In the genomic region with DNA sequence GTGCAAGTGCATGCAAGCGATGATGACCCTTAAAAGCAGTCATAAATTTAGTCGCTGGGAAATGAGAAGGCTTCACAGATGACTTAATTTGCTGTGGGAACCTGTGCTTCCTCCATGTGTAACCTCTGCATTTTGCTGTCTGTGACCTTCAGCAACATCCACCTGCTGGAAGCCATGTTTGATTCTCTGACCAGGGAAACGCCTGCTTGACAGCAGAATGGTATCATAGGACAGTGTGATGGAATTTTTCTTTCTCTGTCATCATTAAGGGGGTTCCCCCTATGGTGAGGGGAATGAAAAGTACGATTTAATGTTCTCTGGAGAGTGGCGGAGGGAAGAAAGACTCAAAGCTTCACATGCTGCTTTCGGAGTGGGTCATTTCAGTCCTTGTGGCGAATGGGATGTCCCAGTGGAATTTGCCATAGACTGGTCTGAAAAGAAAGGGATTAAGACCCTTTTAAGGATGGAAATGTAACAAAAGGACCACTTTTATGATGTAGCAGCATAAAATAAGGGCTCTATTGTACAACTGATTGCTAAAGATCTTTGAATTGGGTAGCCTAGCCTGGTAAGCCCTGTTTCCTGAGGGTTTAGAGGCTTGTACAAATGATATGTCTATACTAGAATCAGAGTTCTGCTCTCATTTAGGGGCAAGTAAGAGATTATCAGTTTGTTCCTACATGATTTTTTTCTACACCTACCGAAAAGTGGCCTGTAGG, we compare ENCODE assay signal across 17 cellular contexts.
DNase-seq lines count a peak whose midpoint lies in the region; ATAC-seq and TF ChIP-seq lines count a peak whose summit lies in the region.
"Had no signal": no experiment of that assay in that cellular context is flagged by ENCODE, and none has a peak within 500 bp of the region (broad histone marks: within the 10 kb centered on the region; RNA-seq: fewer than 3 reads in every experiment).

No MANE protein-coding gene starts in this region.

- H3K9ac ChIP-seq in smooth muscle cell (ENCODE audit: low read depth): no peak overlapping the region
- H3K9ac ChIP-seq: GM23248 had no signal

- H3K27me3 ChIP-seq in Panc1 (ENCODE audit: control insufficient read depth, insufficient read depth, low read length) (no peaks in the 10 kb centered on the region), smooth muscle cell (ENCODE audit: low read depth) (no peaks in the 10 kb centered on the region)

- H3K27ac ChIP-seq in Panc1 (ENCODE audit: low read length) (peak overlapping the region; percentile 48; the same call in 1 of the 2 replicates), smooth muscle cell (ENCODE audit: low read depth) (no peak overlapping the region)
- H3K27ac ChIP-seq: GM23248 had no signal

- no peaks in the 10 kb centered on the region for H3K79me2 ChIP-seq in smooth muscle cell (ENCODE audit: low read depth)

- no peaks in the 10 kb centered on the region for H4K20me1 ChIP-seq in smooth muscle cell (ENCODE audit: low read depth)

- CTCF ChIA-PET in Panc1 (lab: Charles Lee): no interaction called here

- WGBS in smooth muscle cell (ENCODE audit: low lambda C conversion rate): 88% methylated on average over 8 of the region's 8 CpGs

- no peaks in the 10 kb centered on the region for H3K27me3 Mint-ChIP-seq in nephron progenitor cell (ENCODE audit: low read depth, poor library complexity)

- no peak for TF ChIP-seq CTCF in Panc1 (IDR thresholded peaks at IDR 0.05)
- no peak for TF ChIP-seq CTCF in nephron progenitor cell (IDR thresholded peaks at IDR 0.05)
- TF ChIP-seq CTCF in smooth muscle cell (IDR thresholded peaks at IDR 0.05; ENCODE audit: borderline replicate concordance, insufficient read depth, poor library complexity, severe bottlenecking): no peak

- no TSS peak for BruUV-seq in Panc1 (replicated peaks; lab: Mats Ljungman, UMichigan)

- POLR2A ChIA-PET in Panc1 (lab: Charles Lee): no interaction called here

- no peaks in the 10 kb centered on the region for H3K36me3 Mint-ChIP-seq in nephron progenitor cell (ENCODE audit: low read depth)
- H3K36me3 Mint-ChIP-seq: CD8-positive, alpha-beta T cell had no signal

- DNase-seq in NCI-H748 (lab: John Stamatoyannopoulos, UW; ENCODE audit: unreplicated experiment): peak; percentile 27
- no peak for DNase-seq in NCI-H748 treated with DMSO at 0.1 percent for 48 hours (lab: John Stamatoyannopoulos, UW)
- DNase-seq in Panc1 (ENCODE audit: low read depth, low spot score): no peak
- no peak for DNase-seq in nephron progenitor cell
- DNase-seq in smooth muscle cell (lab: John Stamatoyannopoulos, UW; ENCODE audit: unreplicated experiment): no peak
- DNase-seq in DMS153 (lab: John Stamatoyannopoulos, UW): no peak
- DNase-seq: AML-193; C1 segment of cervical spinal cord; CD8-positive, alpha-beta T cell; GM23248; Kasumi-1; NCI-H187; NCI-H2107; NCI-H2227 treated with DMSO at 0.1 percent for 48 hours; NCI-H510A had no signal

- in situ Hi-C loops in Panc1 (cut with HindIII; ENCODE audit: low pct_unique_long_range_greater_than_20kb, low sequenced_read_pairs): no loop called here

- H3K27ac Mint-ChIP-seq in nephron progenitor cell: peak overlapping the region; percentile 31
- H3K27ac Mint-ChIP-seq: CD8-positive, alpha-beta T cell had no signal

- intact Hi-C loops in Panc1 (cut with micrococcal nuclease; ENCODE audit: unreplicated experiment): no loop called here

- peaks cover 20% of the 10 kb centered on the region for H3K4me1 Mint-ChIP-seq in nephron progenitor cell

- no peak overlapping the region for H3K4me3 Mint-ChIP-seq in nephron progenitor cell
- H3K4me3 Mint-ChIP-seq: CD8-positive, alpha-beta T cell had no signal

- ATAC-seq in Panc1 (no peak), GM19452 (IDR thresholded peaks at IDR 0.05; ENCODE audit: unreplicated experiment) (no peak), GM21825 (IDR thresholded peaks at IDR 0.05; ENCODE audit: unreplicated experiment) (no peak)
- ATAC-seq: CD8-positive, alpha-beta T cell had no signal

- H3F3A ChIP-seq in smooth muscle cell (ENCODE audit: low read depth): no peaks in the 10 kb centered on the region

- H3K4me2 ChIP-seq in smooth muscle cell: no peak overlapping the region

- no peaks in the 10 kb centered on the region for H3K9me3 Mint-ChIP-seq in nephron progenitor cell
- H3K9me3 Mint-ChIP-seq: CD8-positive, alpha-beta T cell had no signal

- no peaks in the 10 kb centered on the region; the same call in 1 of the 2 replicates for H3K4me1 ChIP-seq in Panc1 (ENCODE audit: control insufficient read depth, insufficient read depth, low read length)
- H3K4me1 ChIP-seq in smooth muscle cell (ENCODE audit: low read depth): peaks cover 60% of the 10 kb centered on the region

- H3K4me3 ChIP-seq in Panc1 (ENCODE audit: low read depth in 2 of 2, low read length in 2 of 2): no peak overlapping the region
- no peak overlapping the region for H3K4me3 ChIP-seq in smooth muscle cell
- H3K4me3 ChIP-seq: GM23248 had no signal

- H3K36me3 ChIP-seq in Panc1 (ENCODE audit: control insufficient read depth, insufficient read depth, low read length) (no peaks in the 10 kb centered on the region), smooth muscle cell (ENCODE audit: low read depth) (no peaks in the 10 kb centered on the region)

- H2AFZ ChIP-seq in smooth muscle cell (ENCODE audit: low read depth): peak overlapping the region; percentile 53
- H2AFZ ChIP-seq: GM23248 had no signal

- H3K9me3 ChIP-seq in Panc1 (ENCODE audit: control insufficient read depth, insufficient read depth, low read depth, low read length): 0 out of 2 replicates have a peak, but pooled peaks cover 8% of the 10 kb centered on the region
- H3K9me3 ChIP-seq in smooth muscle cell (replicated peaks; ENCODE audit: low read depth): no peaks in the 10 kb centered on the region
